14 cellular contexts compared by ENCODE assay signal in the genomic region with DNA sequence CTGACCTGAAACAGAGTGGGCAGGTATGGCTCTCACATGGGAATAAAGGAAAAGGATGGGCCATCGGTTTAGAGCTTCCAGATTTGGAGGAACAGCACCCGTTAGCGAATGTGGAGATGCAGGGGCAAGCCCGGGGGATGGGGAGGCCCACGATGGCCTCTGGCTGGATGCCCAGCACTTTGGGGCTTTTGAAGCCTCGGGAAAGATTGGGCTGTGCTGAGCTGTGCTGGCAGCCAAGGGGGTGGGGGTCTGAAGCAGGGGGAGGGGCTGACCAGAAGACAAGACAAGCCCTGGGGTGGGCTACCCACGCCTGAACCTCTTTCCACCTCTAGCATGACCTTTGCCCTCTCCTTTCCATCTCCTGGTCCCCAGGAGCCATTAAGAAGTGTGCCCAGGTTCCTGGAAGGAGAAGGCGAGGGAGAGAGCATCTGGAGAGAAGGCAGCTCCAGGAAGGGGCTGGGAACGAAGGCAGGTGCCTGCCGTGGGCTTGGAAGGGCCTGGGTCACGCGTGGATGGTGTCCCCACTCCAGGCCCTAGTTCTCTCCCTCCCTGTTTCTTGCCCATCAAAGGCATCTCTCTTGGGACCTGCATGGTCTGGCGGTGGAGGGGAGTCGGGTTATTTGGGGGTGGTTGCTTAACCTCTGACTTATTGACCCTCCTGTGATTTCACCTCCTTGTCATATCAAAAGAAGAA. TPM values are rescaled to one million over a fixed set of nuclear protein-coding genes. Genes with fewer than 3 reads are reported as not detected.
"Had no signal": no experiment of that assay in that cellular context is flagged by ENCODE, and none has a peak within 500 bp of the region (broad histone marks: within the 10 kb centered on the region; RNA-seq: fewer than 3 reads in every experiment).

No MANE protein-coding gene starts in this region.

- H3K36me3 ChIP-seq: neural progenitor cell, spleen, thyroid gland had no signal

- H3K4me1 ChIP-seq: foreskin keratinocyte, neural progenitor cell, spleen had no signal

- H3K36me3 Mint-ChIP-seq: activated naive CD4-positive, alpha-beta T cell treated with anti-CD3 and anti-CD28 coated beads, Interleukin-2, amount 50 U/mL, for 24 hours; memory B cell; naive thymus-derived CD4-positive, alpha-beta T cell; neural progenitor cell; stimulated activated naive B cell treated with anti-CD40 and anti-IgM and Interleukin-4, amounts not matched to agents 10 μg/mL and 1 μg/mL and 100 μg/mL, for 72 hours had no signal

- H3K4me1 Mint-ChIP-seq: activated naive CD4-positive, alpha-beta T cell treated with anti-CD3 and anti-CD28 coated beads, Interleukin-2, amount 50 U/mL, for 24 hours; memory B cell; naive thymus-derived CD4-positive, alpha-beta T cell; neural progenitor cell had no signal

- H3K27me3 ChIP-seq: dorsolateral prefrontal cortex, foreskin keratinocyte, hepatocyte, neural progenitor cell, thyroid gland had no signal

- H3K27ac Mint-ChIP-seq: activated naive CD4-positive, alpha-beta T cell treated with anti-CD3 and anti-CD28 coated beads, Interleukin-2, amount 50 U/mL, for 24 hours; memory B cell; naive thymus-derived CD4-positive, alpha-beta T cell; neural progenitor cell; stimulated activated naive B cell treated with anti-CD40 and anti-IgM and Interleukin-4, amounts not matched to agents 10 μg/mL and 1 μg/mL and 100 μg/mL, for 72 hours had no signal

- H3K4me2 ChIP-seq: hepatocyte, neural progenitor cell had no signal

- H3K4me3 ChIP-seq: dorsolateral prefrontal cortex, hepatocyte, mucosa of descending colon, neural progenitor cell, spleen, thyroid gland had no signal

- H3K27ac ChIP-seq: foreskin keratinocyte, hepatocyte, neural progenitor cell, spleen, thyroid gland had no signal

- H3K9ac ChIP-seq: neural progenitor cell had no signal

- DNase-seq: foreskin keratinocyte; mucosa of descending colon; naive thymus-derived CD4-positive, alpha-beta T cell; SIG-M5; stimulated activated CD4-positive, alpha-beta T cell treated with anti-CD3 and anti-CD28 coated beads, Interleukin-4, amount 100 ng/mL, for 4 hours; stimulated activated naive B cell treated with anti-CD40 and anti-IgM and Interleukin-4, amounts not matched to agents 10 μg/mL and 1 μg/mL and 100 μg/mL, for 72 hours; T1000; thyroid gland had no signal

- H3K9me3 ChIP-seq: mucosa of descending colon, spleen, thyroid gland had no signal

- H3K4me3 Mint-ChIP-seq: activated naive CD4-positive, alpha-beta T cell treated with anti-CD3 and anti-CD28 coated beads, Interleukin-2, amount 50 U/mL, for 24 hours; memory B cell; naive thymus-derived CD4-positive, alpha-beta T cell; neural progenitor cell; stimulated activated naive B cell treated with anti-CD40 and anti-IgM and Interleukin-4, amounts not matched to agents 10 μg/mL and 1 μg/mL and 100 μg/mL, for 72 hours had no signal

- H3K9me3 Mint-ChIP-seq: activated naive CD4-positive, alpha-beta T cell treated with anti-CD3 and anti-CD28 coated beads, Interleukin-2, amount 50 U/mL, for 24 hours; memory B cell; naive thymus-derived CD4-positive, alpha-beta T cell; neural progenitor cell; stimulated activated naive B cell treated with anti-CD40 and anti-IgM and Interleukin-4, amounts not matched to agents 10 μg/mL and 1 μg/mL and 100 μg/mL, for 72 hours had no signal

- H3K27me3 Mint-ChIP-seq: activated naive CD4-positive, alpha-beta T cell treated with anti-CD3 and anti-CD28 coated beads, Interleukin-2, amount 50 U/mL, for 24 hours had no signal

RNA-seq across cellular contexts. Expression of a gene that starts 39.7 kb away (rescaled TPM):
- polyA plus RNA-seq: foreskin keratinocyte had no signal
